ENCODE assay signal across 30 cellular contexts in genomic region chr12:114226241-114226928, GRCh38.
"Had no signal": no experiment of that assay in that cellular context is flagged by ENCODE, and none has a peak within 500 bp of the region (broad histone marks: within the 10 kb centered on the region; RNA-seq: fewer than 3 reads in every experiment).

No MANE protein-coding gene starts in this region.

- H3K4me2 ChIP-seq: smooth muscle cell had no signal

- H3K4me3 ChIP-seq: esophagus muscularis mucosa, right atrium auricular region, smooth muscle cell, upper lobe of left lung, vagina had no signal

- H3K27ac Mint-ChIP-seq: activated CD4-positive, alpha-beta memory T cell treated with anti-CD3 and anti-CD28 coated beads, Interleukin-2, amount 10 ng/mL, durations not matched to agents 7 days and 5 days; activated CD4-positive, alpha-beta T cell treated with anti-CD3 and anti-CD28 coated beads, Interleukin-2, amount 10 ng/mL, durations not matched to agents 24 days and 14 days; activated T-helper 17 cell treated with anti-CD3 and anti-CD28 coated beads, Interleukin-2, amount 50 U/mL, for 72 hours; dendritic cell treated with granulocyte-macrophage colony-stimulating factor and Interleukin-4, amounts not matched to agents 40 ng/mL and 50 ng/mL, for 4 days; natural killer cell treated with Interleukin-12 subunit alpha and Interleukin-12 subunit beta and Interleukin-15 and Interleukin-18, amount 100 ng/mL, for 72 hours; stimulated activated memory B cell treated with anti-CD40 and anti-IgM and Interleukin-4, amounts not matched to agents 10 μg/mL and 1 μg/mL and 100 μg/mL, for 72 hours; stimulated activated naive CD8-positive, alpha-beta T cell treated with anti-CD3 and anti-CD28 coated beads, Interleukin-15, amount 100 ng/mL, for 72 hours; T-helper 1 cell treated with Interleukin-12 subunit alpha and Interleukin-12 subunit beta and Interleukin-4 antibody, amounts not matched to agents 30 μg/mL and 1 μg/mL, for 36 hours had no signal

- FAIRE-seq: astrocyte, keratinocyte, TTC549 had no signal

- H3K4me3 Mint-ChIP-seq: activated CD4-positive, alpha-beta memory T cell treated with anti-CD3 and anti-CD28 coated beads, Interleukin-2, amount 10 ng/mL, durations not matched to agents 7 days and 5 days; activated CD4-positive, alpha-beta T cell treated with anti-CD3 and anti-CD28 coated beads, Interleukin-2, amount 10 ng/mL, durations not matched to agents 24 days and 14 days; activated T-cell treated with anti-CD3 and anti-CD28 coated beads, Interleukin-2, amount 50 U/mL, for 4 hours; activated T-helper 17 cell treated with anti-CD3 and anti-CD28 coated beads, Interleukin-2, amount 50 U/mL, for 72 hours; dendritic cell treated with granulocyte-macrophage colony-stimulating factor and Interleukin-4, amounts not matched to agents 40 ng/mL and 50 ng/mL, for 4 days; natural killer cell treated with Interleukin-12 subunit alpha and Interleukin-12 subunit beta and Interleukin-15 and Interleukin-18, amount 100 ng/mL, for 72 hours; stimulated activated memory B cell treated with anti-CD40 and anti-IgM and Interleukin-4, amounts not matched to agents 10 μg/mL and 1 μg/mL and 100 μg/mL, for 72 hours; stimulated activated naive CD8-positive, alpha-beta T cell treated with anti-CD3 and anti-CD28 coated beads, Interleukin-15, amount 100 ng/mL, for 72 hours; T-helper 1 cell treated with Interleukin-12 subunit alpha and Interleukin-12 subunit beta and Interleukin-4 antibody, amounts not matched to agents 30 μg/mL and 1 μg/mL, for 36 hours had no signal

- H3K9me3 ChIP-seq: right atrium auricular region, upper lobe of left lung, vagina had no signal

- H3K27ac ChIP-seq: brain microvascular endothelial cell, esophagus muscularis mucosa, right atrium auricular region, upper lobe of left lung, vagina, VCaP had no signal

- H3K4me1 ChIP-seq: upper lobe of left lung, vagina had no signal

- H3K4me1 Mint-ChIP-seq: activated CD4-positive, alpha-beta memory T cell treated with anti-CD3 and anti-CD28 coated beads, Interleukin-2, amount 10 ng/mL, durations not matched to agents 7 days and 5 days; activated CD4-positive, alpha-beta T cell treated with anti-CD3 and anti-CD28 coated beads, Interleukin-2, amount 10 ng/mL, durations not matched to agents 24 days and 14 days; activated T-helper 17 cell treated with anti-CD3 and anti-CD28 coated beads, Interleukin-2, amount 50 U/mL, for 72 hours; stimulated activated memory B cell treated with anti-CD40 and anti-IgM and Interleukin-4, amounts not matched to agents 10 μg/mL and 1 μg/mL and 100 μg/mL, for 72 hours; stimulated activated naive CD8-positive, alpha-beta T cell treated with anti-CD3 and anti-CD28 coated beads, Interleukin-15, amount 100 ng/mL, for 72 hours had no signal

- H3K27me3 Mint-ChIP-seq: activated CD4-positive, alpha-beta memory T cell treated with anti-CD3 and anti-CD28 coated beads, Interleukin-2, amount 10 ng/mL, durations not matched to agents 7 days and 5 days; activated CD4-positive, alpha-beta T cell treated with anti-CD3 and anti-CD28 coated beads, Interleukin-2, amount 10 ng/mL, durations not matched to agents 24 days and 14 days; dendritic cell treated with granulocyte-macrophage colony-stimulating factor and Interleukin-4, amounts not matched to agents 40 ng/mL and 50 ng/mL, for 4 days had no signal

- H3K36me3 Mint-ChIP-seq: natural killer cell treated with Interleukin-12 subunit alpha and Interleukin-12 subunit beta and Interleukin-15 and Interleukin-18, amount 100 ng/mL, for 72 hours; stimulated activated memory B cell treated with anti-CD40 and anti-IgM and Interleukin-4, amounts not matched to agents 10 μg/mL and 1 μg/mL and 100 μg/mL, for 72 hours had no signal

- H3K27me3 ChIP-seq: brain microvascular endothelial cell, right atrium auricular region, upper lobe of left lung, vagina had no signal

- H3K9me3 Mint-ChIP-seq: activated CD4-positive, alpha-beta memory T cell treated with anti-CD3 and anti-CD28 coated beads, Interleukin-2, amount 10 ng/mL, durations not matched to agents 7 days and 5 days; activated CD4-positive, alpha-beta T cell treated with anti-CD3 and anti-CD28 coated beads, Interleukin-2, amount 10 ng/mL, durations not matched to agents 24 days and 14 days; activated T-cell treated with anti-CD3 and anti-CD28 coated beads, Interleukin-2, amount 50 U/mL, for 4 hours; dendritic cell treated with granulocyte-macrophage colony-stimulating factor and Interleukin-4, amounts not matched to agents 40 ng/mL and 50 ng/mL, for 4 days; stimulated activated memory B cell treated with anti-CD40 and anti-IgM and Interleukin-4, amounts not matched to agents 10 μg/mL and 1 μg/mL and 100 μg/mL, for 72 hours; stimulated activated naive CD8-positive, alpha-beta T cell treated with anti-CD3 and anti-CD28 coated beads, Interleukin-15, amount 100 ng/mL, for 72 hours; T-helper 1 cell treated with Interleukin-12 subunit alpha and Interleukin-12 subunit beta and Interleukin-4 antibody, amounts not matched to agents 30 μg/mL and 1 μg/mL, for 36 hours had no signal

- H3K36me3 ChIP-seq: brain microvascular endothelial cell, esophagus muscularis mucosa, right atrium auricular region, upper lobe of left lung, vagina had no signal

- DNase-seq: activated CD4-positive, alpha-beta memory T cell treated with anti-CD3 and anti-CD28 coated beads, Interleukin-2, amount 10 ng/mL, durations not matched to agents 7 days and 5 days; activated CD4-positive, alpha-beta T cell treated with anti-CD3 and anti-CD28 coated beads, Interleukin-2, amount 10 ng/mL, durations not matched to agents 24 days and 14 days; activated CD4-positive, CD25-positive, alpha-beta regulatory T cell treated with anti-CD3 and anti-CD28 coated beads, Interleukin-2, amount 50 U/mL, for 72 hours; activated gamma-delta T cell treated with Interleukin-2 at 50 U/mL for 16 hours; activated naive CD4-positive, alpha-beta T cell treated with anti-CD3 and anti-CD28 coated beads, Interleukin-2, amount 50 U/mL, for 16 hours; activated T-cell treated with anti-CD3 and anti-CD28 coated beads, Interleukin-2, amount 50 U/mL, for 4 hours; amniotic stem cell; brain microvascular endothelial cell; foreskin melanocyte; left colon; stimulated activated CD4-positive, alpha-beta T cell treated with anti-CD3 and anti-CD28 coated beads, Interleukin-1b, Interleukin-23, amount 100 ng/mL, for 48 hours; stimulated activated CD4-positive, alpha-beta T cell treated with anti-CD3 and anti-CD28 coated beads, Interleukin-4, amount 100 ng/mL, for 4 hours; stimulated activated CD8-positive, alpha-beta memory T cell treated with anti-CD3 and anti-CD28 coated beads, Interleukin-4, amount 100 ng/mL, for 48 hours; stimulated activated naive CD8-positive, alpha-beta T cell treated with anti-CD3 and anti-CD28 coated beads, Interleukin-15, amount 100 ng/mL, for 72 hours; substantia nigra; T-helper 9 cell; upper lobe of left lung had no signal

- ATAC-seq: activated T-cell treated with anti-CD3 and anti-CD28 coated beads, Interleukin-2, amount 50 U/mL, for 4 hours; activated T-helper 17 cell treated with anti-CD3 and anti-CD28 coated beads, Interleukin-2, amount 50 U/mL, for 72 hours; left colon; natural killer cell treated with Interleukin-12 subunit alpha and Interleukin-12 subunit beta and Interleukin-15 and Interleukin-18, amount 100 ng/mL, for 72 hours; stimulated activated memory B cell treated with anti-CD40 and anti-IgM and Interleukin-4, amounts not matched to agents 10 μg/mL and 1 μg/mL and 100 μg/mL, for 72 hours; stimulated activated naive CD8-positive, alpha-beta T cell treated with anti-CD3 and anti-CD28 coated beads, Interleukin-15, amount 100 ng/mL, for 72 hours had no signal
